Comparison of ENCODE assay signal across 1 cellular context in the genomic region with DNA sequence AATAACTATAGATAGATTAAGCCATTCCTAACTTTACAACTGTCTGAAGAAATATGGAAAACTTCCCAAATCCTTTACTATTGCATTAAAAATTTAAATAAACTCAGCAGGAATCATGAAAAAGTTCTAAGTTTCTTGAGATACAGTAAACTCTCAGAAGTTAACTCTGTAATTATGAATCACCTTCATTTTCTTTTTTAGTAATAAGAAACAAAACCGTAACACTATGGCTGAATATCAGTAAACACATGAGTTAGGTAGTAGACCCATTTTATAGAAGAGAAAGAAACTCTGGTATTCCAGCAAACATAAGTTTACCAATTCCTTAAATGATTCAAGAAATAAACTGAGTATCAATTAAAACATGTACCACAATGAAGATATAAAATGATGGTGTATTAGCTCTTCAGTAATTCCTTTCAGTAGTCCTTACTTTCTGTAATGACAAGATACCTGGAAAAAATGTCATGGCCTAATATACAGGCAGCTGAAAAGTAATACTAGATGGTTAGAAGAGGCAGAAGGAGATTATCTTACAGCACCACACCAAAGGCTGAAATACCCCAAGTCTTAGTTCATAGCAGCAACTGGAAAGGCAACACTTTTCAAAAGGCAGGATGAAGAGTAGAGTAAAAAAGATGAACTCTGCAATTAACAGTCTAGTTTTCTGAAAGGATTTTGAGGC.
TF ChIP-seq lines count a peak whose summit lies in the region.

No MANE protein-coding gene starts in this region.

TF ChIP-seq in HepG2, 621 proteins besides CTCF, POLR2A, EP300 and RAD21:
- TF ChIP-seq, protein P1, sequence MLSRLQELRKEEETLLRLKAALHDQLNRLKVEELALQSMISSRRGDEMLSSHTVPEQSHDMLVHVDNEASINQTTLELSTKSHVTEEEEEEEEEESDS (CRISPR knock-in tag; IDR thresholded peaks at IDR 0.05; ENCODE audit: borderline replicate concordance), result 0 out of 2 replicates have a peak, but pooled peaks have one; percentile 64
- TF ChIP-seq, protein P2, sequence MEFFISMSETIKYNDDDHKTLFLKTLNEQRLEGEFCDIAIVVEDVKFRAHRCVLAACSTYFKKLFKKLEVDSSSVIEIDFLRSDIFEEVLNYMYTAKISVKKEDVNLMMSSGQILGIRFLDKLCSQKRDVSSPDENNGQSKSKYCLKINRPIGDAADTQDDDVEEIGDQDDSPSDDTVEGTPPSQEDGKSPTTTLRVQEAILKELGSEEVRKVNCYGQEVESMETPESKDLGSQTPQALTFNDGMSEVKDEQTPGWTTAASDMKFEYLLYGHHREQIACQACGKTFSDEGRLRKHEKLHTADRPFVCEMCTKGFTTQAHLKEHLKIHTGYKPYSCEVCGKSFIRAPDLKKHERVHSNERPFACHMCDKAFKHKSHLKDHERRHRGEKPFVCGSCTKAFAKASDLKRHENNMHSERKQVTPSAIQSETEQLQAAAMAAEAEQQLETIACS (CRISPR knock-in tag; IDR thresholded peaks at IDR 0.05), result no peak
